ENCODE assay signal across 19 cellular contexts in genomic region chr3:194424953-194425352, GRCh38. TPM values are rescaled to one million over a fixed set of nuclear protein-coding genes. Genes with fewer than 3 reads are reported as not detected.
A peak's percentile ranks its signal among the peaks of the same experiment; 100 is the strongest.
DNase-seq lines count a peak whose midpoint lies in the region; ATAC-seq, FAIRE-seq and TF ChIP-seq lines count a peak whose summit lies in the region.
"Had no signal": no experiment of that assay in that cellular context is flagged by ENCODE, and none has a peak within 500 bp of the region (broad histone marks: within the 10 kb centered on the region; RNA-seq: fewer than 3 reads in every experiment).

No MANE protein-coding gene starts in this region.

- H3K4me3 ChIP-seq in cardiac muscle cell (no peak overlapping the region), GM23338 (no peak overlapping the region), kidney (ENCODE audit: low read length in 2 of 2) (no peak overlapping the region), neuronal stem cell (ENCODE audit: low read length in 2 of 2) (no peak overlapping the region), coronary artery (no peak overlapping the region)
- no peak overlapping the region for H3K4me3 ChIP-seq in CD8-positive, alpha-beta memory T cell (ENCODE audit: low read length)

- CTCF ChIA-PET in CD8-positive, alpha-beta memory T cell (lab: Charles Lee) = no interaction called here

- H3K36me3 ChIP-seq in cardiac muscle cell (peaks cover 57% of the 10 kb centered on the region), GM23338 (ENCODE audit: insufficient read depth) (peaks cover 26% of the 10 kb centered on the region), kidney (ENCODE audit: control insufficient read depth in 1 of 2, insufficient read depth in 2 of 2, low read length in 2 of 2) (peaks cover 17 to 32% of the 10 kb centered on the region in 2 donors), neuronal stem cell (replicated peaks in 1 of 2; ENCODE audit: control insufficient read depth in 2 of 2, insufficient read depth in 2 of 2, low read length in 2 of 2) (peaks cover 5 to 93% of the 10 kb centered on the region in 2 donors)
- H3K36me3 ChIP-seq in CD8-positive, alpha-beta memory T cell (ENCODE audit: insufficient read depth, low read length) = peaks cover 6% of the 10 kb centered on the region

- TF ChIP-seq CTCF in cardiac muscle cell (IDR thresholded peaks at IDR 0.05; ENCODE audit: low read depth, low read length) (no peak), GM23338 (conservative IDR thresholded peaks at IDR 0.05; ENCODE audit: low read depth in 2 of 2) (no peak), kidney (IDR thresholded peaks at IDR 0.05; ENCODE audit: borderline replicate concordance, extremely low read depth, insufficient read depth) (no peak), coronary artery (IDR thresholded peaks at IDR 0.05) (no peak)

- DNase-seq in cardiac muscle cell (ENCODE audit: low read depth in 1 of 2, low spot score in 1 of 2) (no peak), left ventricle myocardium superior (no peak), GM23338 (ENCODE audit: low spot score) (peak; percentile 8), kidney (peak; percentile 23), neuronal stem cell (ENCODE audit: low spot score) (no peak), coronary artery (ENCODE audit: low spot score) (no peak)
- no peak for DNase-seq in CD8-positive, alpha-beta memory T cell
- DNase-seq: ACHN; BE2C; C1 segment of cervical spinal cord; CD4-positive, CD25-positive, alpha-beta regulatory T cell; DMS153; DMS79; GDM1; H9 had no signal

- no peak for FAIRE-seq in kidney (lab: Jason Lieb, UNC)
- FAIRE-seq: H1, HTR-8/SVneo had no signal

- H3K36me3 Mint-ChIP-seq in GM23338 (ENCODE audit: low read depth) = peaks cover 48% of the 10 kb centered on the region; the same call in 2 of the 3 replicates
- peaks cover 7 to 71% (median 24%) of the 10 kb centered on the region in 3 donors for H3K36me3 Mint-ChIP-seq in CD8-positive, alpha-beta memory T cell

- H2BK5ac ChIP-seq in neuronal stem cell (ENCODE audit: low read length) = no peak overlapping the region

- H3K9ac ChIP-seq in kidney (ENCODE audit: low read length in 2 of 2) = no peak overlapping the region
- H3K9ac ChIP-seq in neuronal stem cell (ENCODE audit: low read depth, low read length, poor library complexity) = peak overlapping the region; percentile 24

- no peaks in the 10 kb centered on the region for H3K27me3 Mint-ChIP-seq in GM23338 (ENCODE audit: insufficient read depth, low read depth, poor library complexity)
- H3K27me3 Mint-ChIP-seq in CD8-positive, alpha-beta memory T cell = no peaks in the 10 kb centered on the region
- H3K27me3 Mint-ChIP-seq: CD4-positive, CD25-positive, alpha-beta regulatory T cell; IgD-negative memory B cell had no signal

- H3K79me2 ChIP-seq in GM23338 (replicated peaks; ENCODE audit: insufficient read depth) = no peaks in the 10 kb centered on the region

- H4K91ac ChIP-seq in neuronal stem cell (ENCODE audit: low read depth, low read length, poor library complexity) = no peak overlapping the region

- H3K27ac ChIP-seq in cardiac muscle cell = peak overlapping the region; percentile 7
- H3K27ac ChIP-seq in GM23338 (ENCODE audit: low read depth) = no peak overlapping the region
- no peak overlapping the region for H3K27ac ChIP-seq in kidney (ENCODE audit: low read depth in 2 of 2, low read length in 2 of 2)
- H3K27ac ChIP-seq in neuronal stem cell (replicated peaks; ENCODE audit: low read length) = no peak overlapping the region
- no peak overlapping the region for H3K27ac ChIP-seq in CD8-positive, alpha-beta memory T cell (ENCODE audit: low read depth, low read length)
- H3K27ac ChIP-seq in coronary artery = no peak overlapping the region

- no peak overlapping the region for H3K18ac ChIP-seq in neuronal stem cell (ENCODE audit: low read length)

- H3K9me3 ChIP-seq in cardiac muscle cell (ENCODE audit: low read depth) (no peaks in the 10 kb centered on the region), kidney (ENCODE audit: control insufficient read depth in 1 of 2, low read length in 2 of 2) (no peaks in the 10 kb centered on the region), neuronal stem cell (replicated peaks in 1 of 2; ENCODE audit: control insufficient read depth in 2 of 2, insufficient read depth in 1 of 2, low read depth in 1 of 2, low read length in 2 of 2) (no peaks in the 10 kb centered on the region)
- H3K9me3 ChIP-seq in CD8-positive, alpha-beta memory T cell (ENCODE audit: low read length) = no peaks in the 10 kb centered on the region
- H3K9me3 ChIP-seq: BE2C had no signal

- no peak overlapping the region for H3K4me3 Mint-ChIP-seq in GM23338
- H3K4me3 Mint-ChIP-seq in CD8-positive, alpha-beta memory T cell = no peak overlapping the region
- H3K4me3 Mint-ChIP-seq: CD4-positive, CD25-positive, alpha-beta regulatory T cell; H9; IgD-negative memory B cell had no signal

- peaks cover 8% of the 10 kb centered on the region; the same call in 1 of the 2 replicates for H4K20me1 ChIP-seq in GM23338 (replicated peaks; ENCODE audit: insufficient read depth)

- H3K9me3 Mint-ChIP-seq in GM23338 = no peaks in the 10 kb centered on the region
- H3K9me3 Mint-ChIP-seq in CD8-positive, alpha-beta memory T cell = no peaks in the 10 kb centered on the region
- H3K9me3 Mint-ChIP-seq: CD4-positive, CD25-positive, alpha-beta regulatory T cell; H9; IgD-negative memory B cell had no signal

- no peak overlapping the region for H2BK120ac ChIP-seq in neuronal stem cell (ENCODE audit: low read depth, low read length)

- H3K14ac ChIP-seq in neuronal stem cell (ENCODE audit: low read length) = no peak overlapping the region

- H3K9me2 ChIP-seq in GM23338 (ENCODE audit: insufficient read depth) = no peaks in the 10 kb centered on the region

- no peak overlapping the region for H3K27ac Mint-ChIP-seq in GM23338
- no peak overlapping the region for H3K27ac Mint-ChIP-seq in CD8-positive, alpha-beta memory T cell
- H3K27ac Mint-ChIP-seq: CD4-positive, CD25-positive, alpha-beta regulatory T cell; H9 had no signal

- no peak overlapping the region for H2AK5ac ChIP-seq in neuronal stem cell (ENCODE audit: low read depth, low read length)

- H3K4ac ChIP-seq in neuronal stem cell (ENCODE audit: low read length) = no peak overlapping the region

- no peak overlapping the region for H3K23ac ChIP-seq in neuronal stem cell (ENCODE audit: low read depth, low read length, poor library complexity)

- no peaks in the 10 kb centered on the region for H3K79me1 ChIP-seq in neuronal stem cell (ENCODE audit: low read depth, low read length)

- H3K4me2 ChIP-seq in GM23338 = no peak overlapping the region
- H3K4me2 ChIP-seq in neuronal stem cell (ENCODE audit: insufficient read depth, low read length, poor library complexity, severe bottlenecking) = no peak overlapping the region

- H3K4me1 ChIP-seq in cardiac muscle cell (ENCODE audit: low read depth) (peaks cover 11% of the 10 kb centered on the region), GM23338 (ENCODE audit: insufficient read depth) (no peaks in the 10 kb centered on the region), kidney (ENCODE audit: control insufficient read depth in 1 of 2, insufficient read depth in 1 of 2, low read depth in 1 of 2, low read length in 2 of 2) (no peaks in the 10 kb centered on the region), neuronal stem cell (ENCODE audit: control insufficient read depth in 2 of 2, insufficient read depth in 1 of 2, low read depth in 1 of 2, low read length in 2 of 2) (no peaks in the 10 kb centered on the region)
- no peaks in the 10 kb centered on the region for H3K4me1 ChIP-seq in CD8-positive, alpha-beta memory T cell (ENCODE audit: insufficient read depth, low read length)
- H3K4me1 ChIP-seq: BE2C had no signal

- no peak overlapping the region for H2AFZ ChIP-seq in GM23338
- H2AFZ ChIP-seq in neuronal stem cell (ENCODE audit: low read length) = no peak overlapping the region

- no CpG with 5 or more reads among the region's 7 CpGs for WGBS in neuronal stem cell (ENCODE audit: extremely low coverage in 2 of 2, insufficient read length in 2 of 2, insufficient replicate concordance in 1 of 2), 2 donors

- no peak overlapping the region for H2BK15ac ChIP-seq in neuronal stem cell (ENCODE audit: low read length)

- H2BK12ac ChIP-seq in neuronal stem cell (ENCODE audit: low read length) = no peak overlapping the region

- H3K27me3 ChIP-seq in cardiac muscle cell = no peaks in the 10 kb centered on the region
- H3K27me3 ChIP-seq in GM23338 (ENCODE audit: insufficient read depth) = no peaks in the 10 kb centered on the region
- no peaks in the 10 kb centered on the region for H3K27me3 ChIP-seq in neuronal stem cell (ENCODE audit: control insufficient read depth in 3 of 3, insufficient read depth in 3 of 3, low read depth in 1 of 3, low read length in 3 of 3)
- H3K27me3 ChIP-seq in CD8-positive, alpha-beta memory T cell (ENCODE audit: insufficient read depth, low read length, poor library complexity, severe bottlenecking) = no peaks in the 10 kb centered on the region
- H3K27me3 ChIP-seq: BE2C had no signal

- POLR2A ChIA-PET in CD8-positive, alpha-beta memory T cell (lab: Charles Lee) = no interaction called here

- H3K4me1 Mint-ChIP-seq in GM23338 = no peaks in the 10 kb centered on the region
- no peaks in the 10 kb centered on the region for H3K4me1 Mint-ChIP-seq in CD8-positive, alpha-beta memory T cell
- H3K4me1 Mint-ChIP-seq: H9, IgD-negative memory B cell had no signal

- ATAC-seq in left ventricle myocardium superior = no peak
- ATAC-seq in GM23338 = no peak

- no peaks in the 10 kb centered on the region for H3F3A ChIP-seq in GM23338 (replicated peaks; ENCODE audit: low read depth)

- no peak overlapping the region for H4K8ac ChIP-seq in neuronal stem cell (ENCODE audit: low read depth, low read length)

- intact Hi-C loops in left ventricle myocardium superior (cut with micrococcal nuclease) = no loop called here
- intact Hi-C loops in kidney (cut with DNase I) = no loop called here

RNA-seq across cellular contexts. Expression of gene GP5, which starts 25.9 kb away (rescaled TPM):
- 0.83 and 0.95 TPM in 2 replicates for total RNA-seq in cardiac muscle cell
- 0.21 TPM in 1 of 2 replicates, not detected in the other for polyA plus RNA-seq in cardiac muscle cell
- not detected for total RNA-seq in left ventricle myocardium superior
- total RNA-seq in GM23338 (2014; rRNA removed; shearing (Covaris generic)) = 0.07 and 0.12 TPM in 2 replicates
- polyA plus RNA-seq in GM23338 (2016; fragmentation: Nextera tagmentation; extraction: Ambion mirVana) = 0.15 TPM in 1 of 2 replicates, not detected in the other
- 0.22 TPM for total RNA-seq in kidney
- polyA plus RNA-seq in kidney (ENCODE audit: insufficient read depth, low read depth, low replicate concordance) = not detected
- 0.03 TPM for polyA plus RNA-seq in neuronal stem cell (2013, experiment 1 of 2)
- 0.01 TPM for polyA plus RNA-seq in neuronal stem cell (2013, experiment 2 of 2)
- total RNA-seq in CD8-positive, alpha-beta memory T cell = under 1 TPM; 0.31 to 0.42 TPM
- 1.3 TPM for polyA plus RNA-seq in CD8-positive, alpha-beta memory T cell
- total RNA-seq: Daoy, H9 had no signal

RNA-seq across cellular contexts. Expression of gene LRRC15, which starts 55.4 kb away (rescaled TPM):
- 0.06 TPM in 1 of 2 replicates, not detected in the other for total RNA-seq in cardiac muscle cell
- polyA plus RNA-seq in cardiac muscle cell = 0.02 TPM in 1 of 2 replicates, not detected in the other
- 0.42 TPM for total RNA-seq in left ventricle myocardium superior
- total RNA-seq in GM23338 (2014; rRNA removed; shearing (Covaris generic)) = 0.14 TPM in 1 of 2 replicates, not detected in the other
- 0.05 TPM in 1 of 2 replicates, not detected in the other for polyA plus RNA-seq in GM23338 (2016; fragmentation: Nextera tagmentation; extraction: Ambion mirVana)
- 0.63 TPM for total RNA-seq in kidney
- polyA plus RNA-seq in kidney (ENCODE audit: insufficient read depth, low read depth, low replicate concordance) = 0.09 TPM
- polyA plus RNA-seq in neuronal stem cell (2013, experiment 1 of 2) = 0.01 TPM
- 0.01 TPM for polyA plus RNA-seq in neuronal stem cell (2013, experiment 2 of 2)
- total RNA-seq in CD8-positive, alpha-beta memory T cell = not detected
- polyA plus RNA-seq in CD8-positive, alpha-beta memory T cell = not detected
- total RNA-seq: CD4-positive, CD25-positive, alpha-beta regulatory T cell had no signal
- polyA plus RNA-seq: CD4-positive, CD25-positive, alpha-beta regulatory T cell; IgD-negative memory B cell had no signal

Comparison
In these comparisons a context has a peak if more than half of its experiments do, and no peak if none do; other contexts are left out.
1. DNase-seq: peak in GM23338 (single experiment) and kidney (single experiment); none in cardiac muscle cell (0 of 2), left ventricle myocardium superior (single experiment), neuronal stem cell (single experiment), CD8-positive, alpha-beta memory T cell (0 of 5) and coronary artery (single experiment).